ENCODE assay signal across 1 cellular context in genomic region chr15:62821384-62822131, GRCh38.
TF ChIP-seq lines count a peak whose summit lies in the region.

No MANE protein-coding gene starts in this region.

TF ChIP-seq in HepG2, 621 proteins besides CTCF, POLR2A, EP300 and RAD21 (continued from another document):
- peak; percentile 88 for TF ChIP-seq ZBTB33 (CRISPR knock-in tag; IDR thresholded peaks at IDR 0.05)
- TF ChIP-seq ZNF557 (CRISPR knock-in tag; IDR thresholded peaks at IDR 0.05) = no peak
- TF ChIP-seq HNF4A (CRISPR knock-in tag; IDR thresholded peaks at IDR 0.05) = peak; percentile 68
- TF ChIP-seq SMAD1 (CRISPR knock-in tag; IDR thresholded peaks at IDR 0.05; ENCODE audit: borderline replicate concordance, low read depth) = no peak
- no peak for TF ChIP-seq ATRX (CRISPR knock-in tag; IDR thresholded peaks at IDR 0.05; ENCODE audit: borderline replicate concordance)
- no peak for TF ChIP-seq FOXO4 (CRISPR knock-in tag; conservative IDR thresholded peaks at IDR 0.05)
- no peak for TF ChIP-seq MAFG (CRISPR knock-in tag; IDR thresholded peaks at IDR 0.05)
- no peak for TF ChIP-seq GTF2F1 (IDR thresholded peaks at IDR 0.05; ENCODE audit: low read length)
- no peak for TF ChIP-seq ZNF773 (CRISPR knock-in tag; IDR thresholded peaks at IDR 0.05; ENCODE audit: borderline replicate concordance)
- 0 out of 2 replicates have a peak, but pooled peaks have one; percentile 18 for TF ChIP-seq TBX2 (CRISPR knock-in tag; IDR thresholded peaks at IDR 0.05; ENCODE audit: borderline replicate concordance)
- TF ChIP-seq ZNF569 (CRISPR knock-in tag; IDR thresholded peaks at IDR 0.05; ENCODE audit: borderline replicate concordance) = no peak
- no peak for TF ChIP-seq NFE2L2 (IDR thresholded peaks at IDR 0.05; ENCODE audit: low read length)
- no peak for TF ChIP-seq ZNF292 (CRISPR knock-in tag; IDR thresholded peaks at IDR 0.05; ENCODE audit: borderline replicate concordance, low read depth)
- no peak for TF ChIP-seq ZNF724P (CRISPR knock-in tag; IDR thresholded peaks at IDR 0.05; ENCODE audit: borderline replicate concordance)
- TF ChIP-seq ZNF329 (CRISPR knock-in tag; IDR thresholded peaks at IDR 0.05; ENCODE audit: low read depth) = no peak
- TF ChIP-seq NKX3-1 (CRISPR knock-in tag; IDR thresholded peaks at IDR 0.05) = no peak
- TF ChIP-seq ZNF382 (CRISPR knock-in tag; IDR thresholded peaks at IDR 0.05; ENCODE audit: borderline replicate concordance) = no peak
- TF ChIP-seq EHMT2 (IDR thresholded peaks at IDR 0.05; ENCODE audit: borderline replicate concordance, low read depth, low read length) = peak; percentile 65; the same call in 1 of the 2 replicates
- TF ChIP-seq ZNF451 (CRISPR knock-in tag; IDR thresholded peaks at IDR 0.05) = no peak
- TF ChIP-seq CC2D1A (CRISPR knock-in tag; IDR thresholded peaks at IDR 0.05) = no peak
- TF ChIP-seq REST (IDR thresholded peaks at IDR 0.05; ENCODE audit: borderline replicate concordance in 1 of 2, low read depth in 1 of 2, low read length in 2 of 2) = no peak
- no peak for TF ChIP-seq TFDP2 (CRISPR knock-in tag; IDR thresholded peaks at IDR 0.05)
- peak; percentile 56 for TF ChIP-seq ASH2L (IDR thresholded peaks at IDR 0.05; ENCODE audit: insufficient read length, low read depth, low read length)
- TF ChIP-seq PHF20 (CRISPR knock-in tag; IDR thresholded peaks at IDR 0.05) = no peak
- TF ChIP-seq ZNF747 (CRISPR knock-in tag; IDR thresholded peaks at IDR 0.05; ENCODE audit: borderline replicate concordance) = no peak
- no peak for TF ChIP-seq BCL3 (CRISPR knock-in tag; IDR thresholded peaks at IDR 0.05)
- TF ChIP-seq ZNF234 (CRISPR knock-in tag; conservative IDR thresholded peaks at IDR 0.05) = no peak
- no peak for TF ChIP-seq MBD4 (IDR thresholded peaks at IDR 0.05; ENCODE audit: borderline replicate concordance, low read length)
- TF ChIP-seq NR2F6 (IDR thresholded peaks at IDR 0.05) = 0 out of 2 replicates have a peak, but pooled peaks have one; percentile 30
- TF ChIP-seq NR2F6 (CRISPR knock-in tag; IDR thresholded peaks at IDR 0.05) = no peak
- no peak for TF ChIP-seq RELA (CRISPR knock-in tag; IDR thresholded peaks at IDR 0.05)
- TF ChIP-seq TARDBP (CRISPR knock-in tag; IDR thresholded peaks at IDR 0.05) = 0 out of 2 replicates have a peak, but pooled peaks have one; percentile 20
- no peak for TF ChIP-seq ZNF598 (CRISPR knock-in tag; IDR thresholded peaks at IDR 0.05; ENCODE audit: borderline replicate concordance)
- TF ChIP-seq ZNF503 (CRISPR knock-in tag; IDR thresholded peaks at IDR 0.05) = no peak
- no peak for TF ChIP-seq HMGA1 (CRISPR knock-in tag; conservative IDR thresholded peaks at IDR 0.05)
- TF ChIP-seq ZFP90 (CRISPR knock-in tag; IDR thresholded peaks at IDR 0.05; ENCODE audit: borderline replicate concordance) = no peak
- TF ChIP-seq AHDC1 (CRISPR knock-in tag; IDR thresholded peaks at IDR 0.05; ENCODE audit: borderline replicate concordance) = peak; percentile 27; the same call in 1 of the 2 replicates
- peak; percentile 84 for TF ChIP-seq ZMYM4 (CRISPR knock-in tag; IDR thresholded peaks at IDR 0.05)
- no peak for TF ChIP-seq ZNF615 (CRISPR knock-in tag; IDR thresholded peaks at IDR 0.05; ENCODE audit: borderline replicate concordance)
- no peak for TF ChIP-seq CCDC6 (CRISPR knock-in tag; IDR thresholded peaks at IDR 0.05)
- no peak for TF ChIP-seq PRMT3 (CRISPR knock-in tag; IDR thresholded peaks at IDR 0.05; ENCODE audit: borderline replicate concordance, low read depth)
- no peak for TF ChIP-seq TIGD3 (CRISPR knock-in tag; IDR thresholded peaks at IDR 0.05; ENCODE audit: borderline replicate concordance)
- TF ChIP-seq ZNF34 (CRISPR knock-in tag; IDR thresholded peaks at IDR 0.05; ENCODE audit: borderline replicate concordance) = no peak
- no peak for TF ChIP-seq MAFK (conservative IDR thresholded peaks at IDR 0.05 in 1 of 2, IDR thresholded peaks at IDR 0.05 in 1 of 2; ENCODE audit: low read length in 2 of 2)
- no peak for TF ChIP-seq SNAPC5 (CRISPR knock-in tag; IDR thresholded peaks at IDR 0.05; ENCODE audit: borderline replicate concordance)
- TF ChIP-seq ZBTB7B (CRISPR knock-in tag; IDR thresholded peaks at IDR 0.05) = no peak
- no peak for TF ChIP-seq DDIT3 (CRISPR knock-in tag; IDR thresholded peaks at IDR 0.05)
- TF ChIP-seq HDAC2 (CRISPR knock-in tag; IDR thresholded peaks at IDR 0.05) = peak; percentile 18; the same call in 1 of the 2 replicates
TF ChIP-seq in HepG2: peak in this region for 52.
